ENCODE assay signal across 1 cellular context in genomic region chr1:36155560-36156328, GRCh38.
TF ChIP-seq lines count a peak whose summit lies in the region.

Gene MAP7D1, plus strand, starts transcription at chr1:36156160. Its CDS starts 258 bp downstream, at chr1:36156418.

TF ChIP-seq in K562, 482 proteins besides CTCF, POLR2A, EP300 and RAD21 (continued from another document and continues in another):
- TF ChIP-seq XRCC4 (IDR thresholded peaks at IDR 0.05; ENCODE audit: extremely low read depth, insufficient read depth, insufficient read length) (no peak), CSDE1 (IDR thresholded peaks at IDR 0.05) (no peak), ETS2 (tag; IDR thresholded peaks at IDR 0.05; ENCODE audit: borderline replicate concordance, poor library complexity, severe bottlenecking) (no peak), SMARCC2 (IDR thresholded peaks at IDR 0.05; ENCODE audit: low read depth) (peak; percentile 69), CBX8 (IDR thresholded peaks at IDR 0.05; ENCODE audit: borderline replicate concordance, extremely low read depth, low read depth, low read length, poor library complexity, severe bottlenecking) (no peak), XRCC3 (IDR thresholded peaks at IDR 0.05) (no peak), CREB3L1 (IDR thresholded peaks at IDR 0.05; ENCODE audit: borderline replicate concordance, low read depth) (no peak), CCAR2 (IDR thresholded peaks at IDR 0.05; ENCODE audit: low read depth, low read length) (no peak), ZBTB12 (CRISPR knock-in tag; IDR thresholded peaks at IDR 0.05) (no peak), DACH1 (IDR thresholded peaks at IDR 0.05; ENCODE audit: partially characterized antibody) (no peak), ZNF766 (CRISPR knock-in tag; conservative IDR thresholded peaks at IDR 0.05) (no peak), NCOA1 (IDR thresholded peaks at IDR 0.05; ENCODE audit: low read depth) (no peak), ZBTB26 (CRISPR knock-in tag; IDR thresholded peaks at IDR 0.05) (no peak), ZNF224 (CRISPR knock-in tag; IDR thresholded peaks at IDR 0.05) (no peak), EHMT2 (IDR thresholded peaks at IDR 0.05) (no peak), RAD51 (IDR thresholded peaks at IDR 0.05; ENCODE audit: borderline replicate concordance, low read depth) (no peak), PBX2 (CRISPR knock-in tag; IDR thresholded peaks at IDR 0.05; ENCODE audit: low read depth) (no peak), PBX2 (tag; conservative IDR thresholded peaks at IDR 0.05; ENCODE audit: low read depth) (no peak), NBN (IDR thresholded peaks at IDR 0.05; ENCODE audit: low read depth) (peak; percentile 56), NR4A1 (CRISPR knock-in tag; IDR thresholded peaks at IDR 0.05) (no peak), NR4A1 (tag; IDR thresholded peaks at IDR 0.05) (no peak), NFRKB (IDR thresholded peaks at IDR 0.05; ENCODE audit: low read depth) (peak; percentile 39; the same call in 1 of the 2 replicates), ARID1B (IDR thresholded peaks at IDR 0.05) (peak; percentile 83), SPI1 (IDR thresholded peaks at IDR 0.05; ENCODE audit: borderline replicate concordance, low read depth, low read length) (no peak), ZNF551 (CRISPR knock-in tag; IDR thresholded peaks at IDR 0.05) (no peak), CREB5 (CRISPR knock-in tag; IDR thresholded peaks at IDR 0.05) (no peak), ATF2 (CRISPR knock-in tag; IDR thresholded peaks at IDR 0.05) (no peak), ZNF318 (IDR thresholded peaks at IDR 0.05; ENCODE audit: borderline replicate concordance in 1 of 2, low read depth in 1 of 2) (no peak), ZKSCAN3 (CRISPR knock-in tag; IDR thresholded peaks at IDR 0.05) (no peak), ZNF217 (CRISPR knock-in tag; IDR thresholded peaks at IDR 0.05) (no peak), KAT7 (CRISPR knock-in tag; IDR thresholded peaks at IDR 0.05; ENCODE audit: borderline replicate concordance) (peak; percentile 34; the same call in 1 of the 2 replicates), SREBF1 (IDR thresholded peaks at IDR 0.05; ENCODE audit: borderline replicate concordance, low read depth, low read length) (no peak; the same call in 1 of the 2 replicates), COPS2 (conservative IDR thresholded peaks at IDR 0.05) (no peak), PHF20 (IDR thresholded peaks at IDR 0.05; ENCODE audit: partially characterized antibody) (peak; percentile 46), CAMTA2 (CRISPR knock-in tag; conservative IDR thresholded peaks at IDR 0.05) (0 out of 2 replicates have a peak, but pooled peaks have one; percentile 64), ZBTB2 (IDR thresholded peaks at IDR 0.05) (peak; percentile 89), KHSRP (IDR thresholded peaks at IDR 0.05) (no peak), PTRF (tag; IDR thresholded peaks at IDR 0.05) (no peak), TFAP4 (CRISPR knock-in tag; IDR thresholded peaks at IDR 0.05; ENCODE audit: borderline replicate concordance) (no peak), SRF (CRISPR knock-in tag; IDR thresholded peaks at IDR 0.05) (0 out of 4 replicates have a peak, but pooled peaks of 1 of the 2 experiments have one; percentile 12), SAFB (IDR thresholded peaks at IDR 0.05; ENCODE audit: borderline replicate concordance, low read depth, low read length) (no peak), STAT5B (CRISPR knock-in tag; IDR thresholded peaks at IDR 0.05) (no peak), ZC3H4 (CRISPR knock-in tag; IDR thresholded peaks at IDR 0.05; ENCODE audit: borderline replicate concordance) (no peak)
